ENCODE assay signal across 3 cellular contexts in the genomic region with DNA sequence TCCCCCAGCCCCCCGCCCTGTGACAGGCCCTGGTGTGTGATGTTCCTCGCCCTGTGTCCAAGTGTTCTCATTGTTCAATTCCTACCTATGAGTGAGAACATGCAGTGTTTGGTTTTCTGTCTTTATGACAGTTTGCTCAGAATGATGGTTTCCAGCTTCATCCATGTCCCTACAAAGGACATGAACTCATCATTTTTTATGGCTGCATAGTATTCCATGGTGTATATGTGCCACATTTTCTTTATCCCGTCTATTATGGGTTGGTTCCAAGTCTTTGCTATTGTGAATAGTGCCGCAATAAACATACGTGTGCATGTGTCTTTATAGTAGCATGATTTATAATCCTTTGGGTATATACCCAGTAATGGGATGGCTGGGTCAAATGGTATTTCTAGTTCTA.
DNase-seq lines count a peak whose midpoint lies in the region; ATAC-seq, FAIRE-seq and TF ChIP-seq lines count a peak whose summit lies in the region.
"Not testable (repeated sequence)": the region's sequence is repeated elsewhere in the genome, so short reads cannot be mapped to it uniquely, and the experiment has no call there.

No MANE protein-coding gene starts in this region.

- not testable (repeated sequence) for H4K20me1 ChIP-seq in K562 (replicated peaks; ENCODE audit: control insufficient read depth, insufficient read depth, low read length)

- H4K12ac ChIP-seq in trophoblast cell (ENCODE audit: low read depth, low read length) = not testable (repeated sequence)

- H3K4ac ChIP-seq in trophoblast cell (ENCODE audit: low read depth, low read length) = not testable (repeated sequence)

- H3K79me2 ChIP-seq in K562 (ENCODE audit: control insufficient read depth, insufficient read depth, low read length); trophoblast cell (ENCODE audit: control insufficient read depth, insufficient read depth, low read length, poor library complexity): not testable (repeated sequence)

- not testable (repeated sequence) for H3K9me1 ChIP-seq in K562 (ENCODE audit: control insufficient read depth, insufficient read depth, low read length)

- BruUV-seq in K562 (replicated peaks; lab: Mats Ljungman, UMichigan) = not testable (repeated sequence)

- peak overlapping the region; percentile 71 for H2BK12ac ChIP-seq in trophoblast cell (ENCODE audit: low read length)

- intact Hi-C loops in K562 (cut with micrococcal nuclease) = not testable (repeated sequence)

- peaks cover 22% of the 10 kb centered on the region for H3K79me1 ChIP-seq in trophoblast cell (ENCODE audit: low read length)

- H3K36me3 ChIP-seq in HEK293 (ENCODE audit: control insufficient read depth in 2 of 2, insufficient read depth in 1 of 2, low read length in 2 of 2); K562 (ENCODE audit: control insufficient read depth, insufficient read depth, low read length); trophoblast cell (ENCODE audit: control insufficient read depth in 1 of 2, insufficient read depth in 2 of 2, low read length in 2 of 2): not testable (repeated sequence)

- H2BK5ac ChIP-seq in trophoblast cell (ENCODE audit: low read depth, low read length, poor library complexity) = not testable (repeated sequence)

- not testable (repeated sequence) for H3K4me3 ChIP-seq in HEK293 (ENCODE audit: low read depth, low read length); K562; trophoblast cell (ENCODE audit: low read depth, low read length)

- POLR2A ChIA-PET in HEK293 (lab: Yijun Ruan, JAX); K562 (lab: Yijun Ruan, JAX): not testable (repeated sequence)

- in situ Hi-C loops in K562 (cut with MboI) = not testable (repeated sequence)

- not testable (repeated sequence) for H3K4me2 ChIP-seq in K562 (ENCODE audit: insufficient read depth, low read length); trophoblast cell (ENCODE audit: low read length)

- TF ChIP-seq CTCF in HEK293 (tag by site-specific recombination; IDR thresholded peaks at IDR 0.05); K562 (IDR thresholded peaks at IDR 0.05 in 2 of 3, conservative IDR thresholded peaks at IDR 0.05 in 1 of 3; ENCODE audit: insufficient read depth in 2 of 3, low read depth in 1 of 3, low read length in 3 of 3): not testable (repeated sequence)

- H3K27ac ChIP-seq in HEK293 (ENCODE audit: extremely low read depth, low read depth, low read length); K562 (ENCODE audit: extremely low read depth, low read depth, low read length); trophoblast cell (ENCODE audit: low read depth, low read length): not testable (repeated sequence)

- H2AFZ ChIP-seq in K562 (ENCODE audit: low read depth, low read length); trophoblast cell (ENCODE audit: insufficient read depth, low read length, poor library complexity): not testable (repeated sequence)

- FAIRE-seq in K562 (lab: Jason Lieb, UNC) = not testable (repeated sequence)

- not testable (repeated sequence) for H3K14ac ChIP-seq in trophoblast cell (ENCODE audit: low read length)

- not testable (repeated sequence) for TF ChIP-seq POLR2A in K562 (conservative IDR thresholded peaks at IDR 0.05)

- ATAC-seq in K562 = not testable (repeated sequence)

- H3K23ac ChIP-seq in trophoblast cell (ENCODE audit: low read length) = not testable (repeated sequence)

- not testable (repeated sequence) for H3K4me1 ChIP-seq in HEK293 (ENCODE audit: control insufficient read depth, insufficient read depth, low read length); K562 (replicated peaks in 1 of 2; ENCODE audit: control insufficient read depth in 2 of 2, insufficient read depth in 2 of 2, low read length in 2 of 2)
- peaks cover 8 to 14% of the 10 kb centered on the region in 2 experiments for H3K4me1 ChIP-seq in trophoblast cell (ENCODE audit: control insufficient read depth in 1 of 2, insufficient read depth in 2 of 2, low read length in 2 of 2)

- TF ChIP-seq EP300 in K562 (IDR thresholded peaks at IDR 0.05; ENCODE audit: low read length) = not testable (repeated sequence)

- DNase-seq in K562 (ENCODE audit: extremely low read depth in 1 of 4, low spot score in 3 of 4); trophoblast cell: not testable (repeated sequence)

- not testable (repeated sequence) for H4K91ac ChIP-seq in trophoblast cell (ENCODE audit: low read depth, low read length)

- TF ChIP-seq RAD21 in K562 (CRISPR knock-in tag; conservative IDR thresholded peaks at IDR 0.05 in 1 of 2, IDR thresholded peaks at IDR 0.05 in 1 of 2) = not testable (repeated sequence)

- WGBS in K562 (ENCODE audit: insufficient coverage, low coverage, missing lambda C conversion rate) = 91% methylated on average over 4 of the region's 5 CpGs
- no CpG with 5 or more reads among the region's 5 CpGs for WGBS in trophoblast cell (ENCODE audit: extremely low coverage, insufficient coverage, insufficient read length)

- CTCF ChIA-PET in HEK293 (lab: Yijun Ruan, JAX); K562 (lab: Yijun Ruan, JAX; ENCODE audit: low intra/inter-chr PET ratio): not testable (repeated sequence)

- H2BK120ac ChIP-seq in trophoblast cell (ENCODE audit: insufficient read depth, low read length, poor library complexity) = not testable (repeated sequence)

- H3K18ac ChIP-seq in trophoblast cell (ENCODE audit: low read length) = not testable (repeated sequence)

- H2AK5ac ChIP-seq in trophoblast cell (ENCODE audit: low read length) = not testable (repeated sequence)

- H3K9me3 ChIP-seq in HEK293 (ENCODE audit: control insufficient read depth, insufficient read depth, low read depth, low read length); K562 (replicated peaks; ENCODE audit: control insufficient read depth, insufficient read depth, low read depth, low read length); trophoblast cell (ENCODE audit: insufficient read depth, low read depth, low read length): not testable (repeated sequence)

- not testable (repeated sequence) for H4K8ac ChIP-seq in trophoblast cell (ENCODE audit: low read depth, low read length)

- not testable (repeated sequence) for H3K9ac ChIP-seq in K562 (ENCODE audit: insufficient read depth in 1 of 2, low read depth in 2 of 2, low read length in 2 of 2); trophoblast cell (ENCODE audit: low read length)

- not testable (repeated sequence) for H3K27me3 ChIP-seq in K562 (ENCODE audit: control insufficient read depth in 2 of 2, insufficient read depth in 2 of 2, low read length in 2 of 2); trophoblast cell (ENCODE audit: insufficient read depth, low read length)

TF ChIP-seq in HEK293, 187 proteins besides CTCF, POLR2A, EP300 and RAD21:
- TF ChIP-seq ZNF146 (tag by site-specific recombination; IDR thresholded peaks at IDR 0.05) = peak; percentile 95
- TF ChIP-seq, protein P1, sequence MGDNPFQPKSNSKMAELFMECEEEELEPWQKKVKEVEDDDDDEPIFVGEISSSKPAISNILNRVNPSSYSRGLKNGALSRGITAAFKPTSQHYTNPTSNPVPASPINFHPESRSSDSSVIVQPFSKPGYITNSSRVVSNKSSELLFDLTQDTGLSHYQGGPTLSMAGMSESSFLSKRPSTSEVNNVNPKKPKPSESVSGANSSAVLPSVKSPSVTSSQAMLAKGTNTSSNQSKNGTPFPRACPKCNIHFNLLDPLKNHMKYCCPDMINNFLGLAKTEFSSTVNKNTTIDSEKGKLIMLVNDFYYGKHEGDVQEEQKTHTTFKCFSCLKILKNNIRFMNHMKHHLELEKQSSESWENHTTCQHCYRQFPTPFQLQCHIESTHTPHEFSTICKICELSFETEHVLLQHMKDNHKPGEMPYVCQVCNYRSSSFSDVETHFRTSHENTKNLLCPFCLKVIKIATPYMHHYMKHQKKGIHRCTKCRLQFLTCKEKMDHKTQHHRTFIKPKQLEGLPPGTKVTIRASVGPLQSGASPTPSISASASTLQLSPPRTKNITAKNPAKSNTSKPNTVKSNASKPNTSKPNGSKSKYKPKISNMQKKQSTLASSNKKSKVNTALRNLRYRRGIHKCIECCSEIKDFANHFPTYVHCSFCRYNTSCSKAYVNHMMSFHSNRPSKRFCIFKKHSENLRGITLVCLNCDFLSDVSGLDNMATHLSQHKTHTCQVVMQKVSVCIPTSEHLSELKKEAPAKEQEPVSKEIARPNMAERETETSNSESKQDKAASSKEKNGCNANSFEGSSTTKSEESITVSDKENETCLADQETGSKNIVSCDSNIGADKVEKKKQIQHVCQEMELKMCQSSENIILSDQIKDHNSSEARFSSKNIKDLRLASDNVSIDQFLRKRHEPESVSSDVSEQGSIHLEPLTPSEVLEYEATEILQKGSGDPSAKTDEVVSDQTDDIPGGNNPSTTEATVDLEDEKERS (tag by site-specific recombination; IDR thresholded peaks at IDR 0.05) = 0 out of 2 replicates have a peak, but pooled peaks have one; percentile 37

TF ChIP-seq in K562, 482 proteins besides CTCF, POLR2A, EP300 and RAD21:
- peak; percentile 10 for TF ChIP-seq ZNF146 (CRISPR knock-in tag; IDR thresholded peaks at IDR 0.05; ENCODE audit: unreplicated experiment)
